Comparison of ENCODE assay signal across 24 cellular contexts in genomic region chr6:45969026-45969425, GRCh38. TPM values are rescaled to one million over a fixed set of nuclear protein-coding genes. Genes with fewer than 3 reads are reported as not detected.
"Had no signal": no experiment of that assay in that cellular context is flagged by ENCODE, and none has a peak within 500 bp of the region (broad histone marks: within the 10 kb centered on the region; RNA-seq: fewer than 3 reads in every experiment).

No MANE protein-coding gene starts in this region.

- H3K27me3 ChIP-seq: adrenal gland, breast epithelium, testis, upper lobe of left lung had no signal

- H3K4me1 ChIP-seq: adrenal gland, breast epithelium had no signal

- DNase-seq: activated CD4-positive, alpha-beta T cell treated with anti-CD3 and anti-CD28 coated beads for 4 hours; activated CD4-positive, alpha-beta T cell treated with anti-CD3 and anti-CD28 coated beads, Interleukin-2, amount 50 U/mL, for 48 hours; activated CD4-positive, CD25-positive, alpha-beta regulatory T cell; activated CD8-positive, alpha-beta memory T cell treated with anti-CD3 and anti-CD28 coated beads, Interleukin-2, amount 50 U/mL, for 48 hours; activated naive CD4-positive, alpha-beta T cell; activated T-cell treated with anti-CD3 and anti-CD28 coated beads, Interleukin-2, amount 50 U/mL, for 4 hours; adrenal gland; dorsolateral prefrontal cortex; effector memory CD8-positive, alpha-beta T cell; foreskin melanocyte; glutamatergic neuron; hypothalamus; lower lobe of right lung; mesendoderm; naive thymus-derived CD4-positive, alpha-beta T cell; occipital lobe; stimulated activated CD4-positive, alpha-beta T cell treated with anti-CD3 and anti-CD28 coated beads, Interleukin-4, amount 100 ng/mL, for 1 hour; stimulated activated naive CD4-positive, alpha-beta T cell; T1000; testis; upper lobe of left lung had no signal

- H3K4me3 ChIP-seq: adrenal gland, breast epithelium, dorsolateral prefrontal cortex, lower lobe of right lung, testis, upper lobe of left lung had no signal

- H3K9me3 ChIP-seq: adrenal gland, testis had no signal

- H3K36me3 ChIP-seq: adrenal gland, breast epithelium, lower lobe of right lung, upper lobe of left lung had no signal

- H3K27ac ChIP-seq: adrenal gland had no signal

- ATAC-seq: activated T-cell treated with anti-CD3 and anti-CD28 coated beads, Interleukin-2, amount 50 U/mL, for 4 hours; effector memory CD8-positive, alpha-beta T cell; esophagus mucosa; lower lobe of right lung; naive thymus-derived CD4-positive, alpha-beta T cell had no signal

RNA-seq across cellular contexts. Expression of gene CLIC5, which starts 46.6 kb away (rescaled TPM):
- total RNA-seq: neural crest cell had no signal
